ENCODE assay signal across 8 cellular contexts in the genomic region with DNA sequence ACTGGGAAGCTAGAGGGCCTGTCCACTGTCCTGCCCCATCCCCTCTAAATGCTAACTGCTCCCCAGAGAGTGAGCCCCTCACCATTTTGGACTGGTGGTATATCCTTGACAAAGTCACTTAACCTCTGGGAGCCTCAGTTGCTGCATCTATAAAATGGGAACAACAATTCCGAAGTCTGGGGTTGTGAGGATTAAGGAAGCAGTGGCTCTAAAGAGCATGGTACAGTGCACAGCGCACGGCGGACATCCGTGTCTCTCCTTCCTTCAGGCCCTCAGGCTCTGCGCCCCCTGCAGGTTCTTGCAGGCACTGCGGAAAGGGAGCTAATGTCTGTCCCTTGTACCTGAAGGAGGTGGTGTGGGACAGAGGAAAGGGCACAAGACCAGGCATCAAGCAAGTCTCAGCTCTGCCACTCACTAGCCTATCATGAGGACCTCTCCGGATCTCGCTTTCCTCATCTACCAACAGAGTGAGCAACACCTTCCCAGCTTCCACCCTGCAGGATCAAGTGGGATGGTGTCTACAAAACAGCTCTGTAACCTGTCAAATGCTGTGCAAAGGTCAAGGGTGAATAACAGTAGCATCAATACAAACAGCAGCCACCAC. TPM values are rescaled to one million over a fixed set of nuclear protein-coding genes. Genes with fewer than 3 reads are reported as not detected.
DNase-seq lines count a peak whose midpoint lies in the region; ATAC-seq and TF ChIP-seq lines count a peak whose summit lies in the region.

No MANE protein-coding gene starts in this region.

- no peaks in the 10 kb centered on the region for H3K9me3 ChIP-seq in endodermal cell (ENCODE audit: control insufficient read depth, low read length)

- no peak overlapping the region for H3K27ac Mint-ChIP-seq in activated CD4-positive, alpha-beta memory T cell treated with anti-CD3 and anti-CD28 coated beads, Interleukin-2, amount 10 ng/mL, durations not matched to agents 7 days and 5 days
- H3K27ac Mint-ChIP-seq in endodermal cell = no peak overlapping the region
- peak overlapping the region in 7 of 10 donors; percentile 20 to 67 (median 33) for H3K27ac Mint-ChIP-seq in naive thymus-derived CD8-positive, alpha-beta T cell
- peak overlapping the region; percentile 14 to 71 for H3K27ac Mint-ChIP-seq in stimulated activated naive CD8-positive, alpha-beta T cell treated with anti-CD3 and anti-CD28 coated beads, Interleukin-15, amount 100 ng/mL, for 72 hours

- H3K27me3 Mint-ChIP-seq in activated CD4-positive, alpha-beta memory T cell treated with anti-CD3 and anti-CD28 coated beads, Interleukin-2, amount 10 ng/mL, durations not matched to agents 7 days and 5 days = no peaks in the 10 kb centered on the region
- H3K27me3 Mint-ChIP-seq in endodermal cell (ENCODE audit: insufficient read depth) = no peaks in the 10 kb centered on the region
- no peaks in the 10 kb centered on the region for H3K27me3 Mint-ChIP-seq in naive thymus-derived CD8-positive, alpha-beta T cell
- H3K27me3 Mint-ChIP-seq in stimulated activated naive CD8-positive, alpha-beta T cell treated with anti-CD3 and anti-CD28 coated beads, Interleukin-15, amount 100 ng/mL, for 72 hours = no peaks in the 10 kb centered on the region

- no peaks in the 10 kb centered on the region for H3K27me3 ChIP-seq in endodermal cell (ENCODE audit: control insufficient read depth, insufficient read depth, low read length, poor library complexity, severe bottlenecking)

- WGBS in endodermal cell (ENCODE audit: insufficient coverage in 1 of 2, insufficient read length in 1 of 2), 2 experiments = 61 to 85% methylated on average over 6 to 9 of the region's 9 CpGs

- no peak overlapping the region for H3K27ac ChIP-seq in endodermal cell (ENCODE audit: low read depth, low read length)

- no peak overlapping the region for H3K4me3 Mint-ChIP-seq in activated CD4-positive, alpha-beta memory T cell treated with anti-CD3 and anti-CD28 coated beads, Interleukin-2, amount 10 ng/mL, durations not matched to agents 7 days and 5 days
- H3K4me3 Mint-ChIP-seq in endodermal cell = no peak overlapping the region
- no peak overlapping the region for H3K4me3 Mint-ChIP-seq in naive thymus-derived CD8-positive, alpha-beta T cell
- H3K4me3 Mint-ChIP-seq in stimulated activated naive CD8-positive, alpha-beta T cell treated with anti-CD3 and anti-CD28 coated beads, Interleukin-15, amount 100 ng/mL, for 72 hours = no peak overlapping the region

- no peak overlapping the region for H3K9ac ChIP-seq in endodermal cell (ENCODE audit: extremely low read depth, low read length, poor library complexity, severe bottlenecking)

- no peaks in the 10 kb centered on the region for H3K9me3 Mint-ChIP-seq in activated CD4-positive, alpha-beta memory T cell treated with anti-CD3 and anti-CD28 coated beads, Interleukin-2, amount 10 ng/mL, durations not matched to agents 7 days and 5 days
- no peaks in the 10 kb centered on the region for H3K9me3 Mint-ChIP-seq in endodermal cell
- no peaks in the 10 kb centered on the region for H3K9me3 Mint-ChIP-seq in naive thymus-derived CD8-positive, alpha-beta T cell
- no peaks in the 10 kb centered on the region for H3K9me3 Mint-ChIP-seq in stimulated activated naive CD8-positive, alpha-beta T cell treated with anti-CD3 and anti-CD28 coated beads, Interleukin-15, amount 100 ng/mL, for 72 hours

- CTCF ChIA-PET in activated CD4-positive, alpha-beta memory T cell treated with anti-CD3 and anti-CD28 coated beads, Interleukin-2, amount 10 ng/mL, durations not matched to agents 7 days and 5 days (lab: Charles Lee) = interaction anchor here (0.6 to 7.6 kb wide), 39 partner anchors 9 to 646 kb away, joined by 3 to 115 read pairs (median 5); a partner anchor contains a TSS

- POLR2A ChIA-PET in activated CD4-positive, alpha-beta memory T cell treated with anti-CD3 and anti-CD28 coated beads, Interleukin-2, amount 10 ng/mL, durations not matched to agents 7 days and 5 days (lab: Charles Lee) = interaction anchor here (0.6 to 4.3 kb wide), 7 partner anchors 9 to 75 kb away, joined by 3 to 37 read pairs (median 8); no protein-coding TSS in a partner anchor
- POLR2A ChIA-PET in naive thymus-derived CD8-positive, alpha-beta T cell (lab: Charles Lee) = interaction anchor here (0.8 to 3.7 kb wide), 14 partner anchors 9 to 99 kb away, joined by 3 to 18 read pairs (median 5); no protein-coding TSS in a partner anchor

- peaks cover 27% of the 10 kb centered on the region for H3K36me3 ChIP-seq in endodermal cell (ENCODE audit: control insufficient read depth, insufficient read depth, low read length)

- DNase-seq in NCI-H2029 (lab: John Stamatoyannopoulos, UW) = peak; percentile 21
- no peak for DNase-seq in NCI-H2029 treated with DMSO at 0.1 percent for 48 hours (lab: John Stamatoyannopoulos, UW)
- peak; percentile 22 for DNase-seq in NCI-H1694 (lab: John Stamatoyannopoulos, UW)
- DNase-seq in activated CD4-positive, alpha-beta memory T cell treated with anti-CD3 and anti-CD28 coated beads, Interleukin-2, amount 10 ng/mL, durations not matched to agents 7 days and 5 days = peak; percentile 84
- peak; percentile 97 for DNase-seq in endodermal cell
- DNase-seq in naive thymus-derived CD8-positive, alpha-beta T cell = peak; percentile 65 to 90 (median 78)
- peak; percentile 80 for DNase-seq in stimulated activated naive CD8-positive, alpha-beta T cell treated with anti-CD3 and anti-CD28 coated beads, Interleukin-15, amount 100 ng/mL, for 72 hours

- H3K4me3 ChIP-seq in endodermal cell (ENCODE audit: low read length) = no peak overlapping the region

- no peaks in the 10 kb centered on the region for H3K4me1 ChIP-seq in endodermal cell (ENCODE audit: control insufficient read depth, insufficient read depth, low read length)

- peak; percentile 99 for TF ChIP-seq CTCF in endodermal cell (conservative IDR thresholded peaks at IDR 0.05)

- peaks cover 15% of the 10 kb centered on the region for H3K4me1 Mint-ChIP-seq in activated CD4-positive, alpha-beta memory T cell treated with anti-CD3 and anti-CD28 coated beads, Interleukin-2, amount 10 ng/mL, durations not matched to agents 7 days and 5 days
- H3K4me1 Mint-ChIP-seq in endodermal cell = peaks cover 10% of the 10 kb centered on the region
- peaks cover 9 to 29% (median 15%) of the 10 kb centered on the region in 4 donors for H3K4me1 Mint-ChIP-seq in naive thymus-derived CD8-positive, alpha-beta T cell
- H3K4me1 Mint-ChIP-seq in stimulated activated naive CD8-positive, alpha-beta T cell treated with anti-CD3 and anti-CD28 coated beads, Interleukin-15, amount 100 ng/mL, for 72 hours = peaks cover 48% of the 10 kb centered on the region

- peaks cover 68% of the 10 kb centered on the region for H3K36me3 Mint-ChIP-seq in activated CD4-positive, alpha-beta memory T cell treated with anti-CD3 and anti-CD28 coated beads, Interleukin-2, amount 10 ng/mL, durations not matched to agents 7 days and 5 days (ENCODE audit: low read depth)
- peaks cover 46% of the 10 kb centered on the region for H3K36me3 Mint-ChIP-seq in endodermal cell (ENCODE audit: low read depth)
- peaks cover 0 to 71% (median 4%) of the 10 kb centered on the region in 3 donors for H3K36me3 Mint-ChIP-seq in naive thymus-derived CD8-positive, alpha-beta T cell

- peak; percentile 84 to 98 for ATAC-seq in naive thymus-derived CD8-positive, alpha-beta T cell
- peak; percentile 91 for ATAC-seq in stimulated activated naive CD8-positive, alpha-beta T cell treated with anti-CD3 and anti-CD28 coated beads, Interleukin-15, amount 100 ng/mL, for 72 hours
- no peak for ATAC-seq in HG03095 (IDR thresholded peaks at IDR 0.05; ENCODE audit: unreplicated experiment)

RNA-seq across cellular contexts. Expression of a gene that starts 20.1 kb away (rescaled TPM):
- total RNA-seq in activated CD4-positive, alpha-beta memory T cell treated with anti-CD3 and anti-CD28 coated beads, Interleukin-2, amount 10 ng/mL, durations not matched to agents 7 days and 5 days = 10 to 100 TPM; 85.3 to 87.9 TPM
- 10 to 100 TPM; 47.8 to 57.9 TPM for total RNA-seq in endodermal cell
- polyA plus RNA-seq in endodermal cell (2013, experiment 1 of 2) = 38.8 TPM
- polyA plus RNA-seq in endodermal cell (2013, experiment 2 of 2) = 42.8 TPM
- total RNA-seq in naive thymus-derived CD8-positive, alpha-beta T cell = 10 to 100 TPM; 51.7 to 53.6 TPM
- 10 to 100 TPM in 2 of 3 donors, 1 to 10 TPM in 1; 9.1 to 37.3 (median 20.5) TPM for polyA plus RNA-seq in naive thymus-derived CD8-positive, alpha-beta T cell

Comparison
In these comparisons a context has a peak if more than half of its experiments do, and no peak if none do; other contexts are left out.
1. H3K27ac Mint-ChIP-seq: peak in naive thymus-derived CD8-positive, alpha-beta T cell (7 of 10) and stimulated activated naive CD8-positive, alpha-beta T cell treated with anti-CD3 and anti-CD28 coated beads, Interleukin-15, amount 100 ng/mL, for 72 hours (2 of 2); none in activated CD4-positive, alpha-beta memory T cell treated with anti-CD3 and anti-CD28 coated beads, Interleukin-2, amount 10 ng/mL, durations not matched to agents 7 days and 5 days (single experiment) and endodermal cell (single experiment).